ENCODE assay signal across 8 cellular contexts in the genomic region with DNA sequence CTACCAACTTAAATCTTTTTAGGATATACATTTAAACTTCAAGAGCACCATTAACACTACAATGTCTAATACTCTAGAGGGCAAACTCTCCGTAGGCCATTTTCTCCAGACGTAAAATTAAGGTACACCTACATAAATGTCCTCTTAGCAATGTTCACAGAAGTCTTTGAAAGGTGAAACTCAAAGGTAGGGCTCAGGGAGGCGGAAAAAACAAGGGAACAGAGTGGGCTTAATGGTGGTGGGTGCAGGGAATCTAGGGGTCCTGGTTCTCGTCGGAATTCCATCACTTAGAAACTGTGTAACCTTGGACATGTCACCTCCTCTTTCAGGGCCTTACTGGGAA.
A peak's percentile ranks its signal among the peaks of the same experiment; 100 is the strongest.
DNase-seq lines count a peak whose midpoint lies in the region; ATAC-seq and TF ChIP-seq lines count a peak whose summit lies in the region.

No MANE protein-coding gene starts in this region.

- peak overlapping the region; percentile 89 for H3K9ac ChIP-seq in NT2/D1 (ENCODE audit: insufficient read length, low read depth)

- peak overlapping the region; percentile 53 for H2AFZ ChIP-seq in neuron (ENCODE audit: low read depth, low read length)

- H3K9me3 ChIP-seq in NT2/D1 (ENCODE audit: insufficient read depth, low read length), result peaks cover 10% of the 10 kb centered on the region; the same call in 1 of the 2 replicates
- no peaks in the 10 kb centered on the region for H3K9me3 ChIP-seq in neuron (ENCODE audit: low read length)

- ATAC-seq in GM18870 (IDR thresholded peaks at IDR 0.05; ENCODE audit: unreplicated experiment), result peak; percentile 3
- ATAC-seq in effector memory CD8-positive, alpha-beta T cell (replicated peaks), result no peak

- peaks cover 24% of the 10 kb centered on the region for H3K36me3 Mint-ChIP-seq in effector memory CD8-positive, alpha-beta T cell (ENCODE audit: insufficient read depth)

- no peaks in the 10 kb centered on the region for H3K27me3 Mint-ChIP-seq in effector memory CD8-positive, alpha-beta T cell

- H3K27me3 ChIP-seq in NT2/D1 (ENCODE audit: insufficient read depth, insufficient read length) (no peaks in the 10 kb centered on the region), neuron (ENCODE audit: insufficient read depth, low read length) (no peaks in the 10 kb centered on the region)

- H3K4me1 ChIP-seq in NT2/D1 (ENCODE audit: insufficient read depth, insufficient read length) (no peaks in the 10 kb centered on the region), neuron (ENCODE audit: insufficient read depth, low read length) (peaks cover 14% of the 10 kb centered on the region)

- H3K4me3 ChIP-seq in NT2/D1 (ENCODE audit: insufficient read length, low read depth) (peak overlapping the region; percentile 82), neuron (ENCODE audit: low read length) (peak overlapping the region; percentile 94)

- H3K27ac ChIP-seq in 22Rv1, result peak overlapping the region; percentile 94

- peaks cover 2% of the 10 kb centered on the region for H3K36me3 ChIP-seq in NT2/D1 (ENCODE audit: insufficient read depth, insufficient read length, low read length)
- peaks cover 4% of the 10 kb centered on the region for H3K36me3 ChIP-seq in neuron (ENCODE audit: insufficient read depth, low read length)

- H3K4me1 Mint-ChIP-seq in effector memory CD8-positive, alpha-beta T cell (ENCODE audit: low read depth in 2 of 2), result peaks cover 22 to 30% of the 10 kb centered on the region in 2 donors

- H3K27ac Mint-ChIP-seq in effector memory CD8-positive, alpha-beta T cell, result peak overlapping the region; percentile 97

- no peak for DNase-seq in NT2/D1 (ENCODE audit: low read depth, low spot score)
- no peak for DNase-seq in effector memory CD8-positive, alpha-beta T cell
- no peak for DNase-seq in NCI-H1048 (lab: John Stamatoyannopoulos, UW)
- DNase-seq in GOT3 (lab: John Stamatoyannopoulos, UW), result no peak
- no peak for DNase-seq in iPS-NIHi11 (ENCODE audit: low spot score)

- H3K9me3 Mint-ChIP-seq in effector memory CD8-positive, alpha-beta T cell, result no peaks in the 10 kb centered on the region

- no peak for TF ChIP-seq CTCF in 22Rv1 (IDR thresholded peaks at IDR 0.05)

- peak overlapping the region; percentile 88 to 91 for H3K4me3 Mint-ChIP-seq in effector memory CD8-positive, alpha-beta T cell
